In genomic region chr11:60165946-60166345, GRCh38 we compare ENCODE assay signal across 20 cellular contexts. TPM values are rescaled to one million over a fixed set of nuclear protein-coding genes. Genes with fewer than 3 reads are reported as not detected.
A peak's percentile ranks its signal among the peaks of the same experiment; 100 is the strongest.
DNase-seq lines count a peak whose midpoint lies in the region; ATAC-seq, FAIRE-seq and TF ChIP-seq lines count a peak whose summit lies in the region.
"Had no signal": no experiment of that assay in that cellular context is flagged by ENCODE, and none has a peak within 500 bp of the region (broad histone marks: within the 10 kb centered on the region; RNA-seq: fewer than 3 reads in every experiment).

No MANE protein-coding gene starts in this region.

- CTCF ChIA-PET in MCF 10A (lab: Yijun Ruan, JAX), result interaction anchor here (0.7 to 1.2 kb wide), 2 partner anchors 27 to 99 kb away, joined by 3 to 5 read pairs; no protein-coding TSS in a partner anchor
- CTCF ChIA-PET in K562 (lab: Yijun Ruan, JAX; ENCODE audit: low intra/inter-chr PET ratio), result no interaction called here
- CTCF ChIA-PET in endothelial cell of umbilical vein (lab: Charles Lee), result interaction anchor here (0.9 to 1.6 kb wide), 6 partner anchors 10 to 343 kb away, joined by 3 to 12 read pairs (median 4); no protein-coding TSS in a partner anchor

- POLR2A ChIA-PET in MCF 10A (lab: Yijun Ruan, JAX), result interaction anchor here (0.6 to 0.9 kb wide), 2 partner anchors 204 to 550 kb away, joined by 3 read pairs; no protein-coding TSS in a partner anchor
- POLR2A ChIA-PET in K562 (lab: Yijun Ruan, JAX), result interaction anchor here (0.7 to 1.1 kb wide), 2 partner anchors 12 to 16 kb away, joined by 3 read pairs; no protein-coding TSS in a partner anchor
- POLR2A ChIA-PET in endothelial cell of umbilical vein (lab: Charles Lee), result no interaction called here

- no peak for TF ChIP-seq CTCF in MCF 10A (IDR thresholded peaks at IDR 0.05; ENCODE audit: unreplicated experiment)
- TF ChIP-seq CTCF in breast epithelium (IDR thresholded peaks at IDR 0.05), result no peak
- no peak for TF ChIP-seq CTCF in K562 (IDR thresholded peaks at IDR 0.05 in 2 of 3, conservative IDR thresholded peaks at IDR 0.05 in 1 of 3; ENCODE audit: insufficient read depth in 2 of 3, low read depth in 1 of 3, low read length in 3 of 3)
- TF ChIP-seq CTCF in endothelial cell of umbilical vein (IDR thresholded peaks at IDR 0.05; ENCODE audit: extremely low read depth in 1 of 2, insufficient read depth in 1 of 2, low read depth in 1 of 2, low read length in 2 of 2), result no peak

- BruUV-seq in MCF 10A (replicated peaks; lab: Mats Ljungman, UMichigan) (no TSS peak), K562 (replicated peaks; lab: Mats Ljungman, UMichigan) (no TSS peak), endothelial cell of umbilical vein (replicated peaks; lab: Mats Ljungman, UMichigan) (no TSS peak)

- H3K9ac ChIP-seq in K562 (ENCODE audit: insufficient read depth in 1 of 2, low read depth in 2 of 2, low read length in 2 of 2), result no peak overlapping the region
- peak overlapping the region; percentile 39 for H3K9ac ChIP-seq in endothelial cell of umbilical vein (replicated peaks; ENCODE audit: extremely low read depth, insufficient read depth, low read length)
- H3K9ac ChIP-seq: BLaER1 had no signal

- in situ Hi-C loops in K562 (cut with MboI), result no loop called here

- no peak for TF ChIP-seq EP300 in K562 (IDR thresholded peaks at IDR 0.05; ENCODE audit: low read length)

- H4K20me1 ChIP-seq in K562 (replicated peaks; ENCODE audit: control insufficient read depth, insufficient read depth, low read length) (no peaks in the 10 kb centered on the region), endothelial cell of umbilical vein (replicated peaks; ENCODE audit: control insufficient read depth, extremely low read depth, insufficient read depth, low read length) (no peaks in the 10 kb centered on the region)
- H4K20me1 ChIP-seq: BLaER1 had no signal

- H3K4me2 ChIP-seq in K562 (ENCODE audit: insufficient read depth, low read length), result no peak overlapping the region
- H3K4me2 ChIP-seq in endothelial cell of umbilical vein (ENCODE audit: insufficient read depth, low read length), result peak overlapping the region; percentile 13
- H3K4me2 ChIP-seq: BLaER1 had no signal

- DNase-seq in MCF 10A (ENCODE audit: unreplicated experiment) (peak; percentile 15), breast epithelium (ENCODE audit: low spot score in 2 of 2) (no peak), K562 (ENCODE audit: extremely low read depth in 1 of 4, low spot score in 3 of 4) (no peak), endothelial cell of umbilical vein (ENCODE audit: low read depth, low spot score) (no peak), left ventricle myocardium superior (no peak)
- DNase-seq: 8988T; CD4-positive, alpha-beta memory T cell; DMS153; DMS79; GOT3; H9 had no signal

- peak overlapping the region; percentile 18; the same call in 1 of the 2 replicates for H2AFZ ChIP-seq in K562 (ENCODE audit: low read depth, low read length)
- no peak overlapping the region for H2AFZ ChIP-seq in endothelial cell of umbilical vein (ENCODE audit: low read depth, low read length)

- no peak for FAIRE-seq in K562 (lab: Jason Lieb, UNC)
- FAIRE-seq in endothelial cell of umbilical vein (lab: Jason Lieb, UNC), result no peak
- FAIRE-seq: GM12878 had no signal

- H3K27ac ChIP-seq in breast epithelium (no peak overlapping the region), K562 (ENCODE audit: extremely low read depth, low read depth, low read length) (no peak overlapping the region), endothelial cell of umbilical vein (ENCODE audit: insufficient read depth, low read depth, low read length) (peak overlapping the region; percentile 75)
- H3K27ac ChIP-seq: BLaER1 had no signal

- no peak for TF ChIP-seq POLR2A in breast epithelium (IDR thresholded peaks at IDR 0.05)
- no peak for TF ChIP-seq POLR2A in K562 (conservative IDR thresholded peaks at IDR 0.05)
- TF ChIP-seq POLR2A in endothelial cell of umbilical vein (IDR thresholded peaks at IDR 0.05; ENCODE audit: low read depth, low read length), result no peak

- no peaks in the 10 kb centered on the region for H3K27me3 Mint-ChIP-seq in MCF 10A (ENCODE audit: insufficient read depth, unreplicated experiment)

- H3K79me2 ChIP-seq in K562 (ENCODE audit: control insufficient read depth, insufficient read depth, low read length) (no peaks in the 10 kb centered on the region), endothelial cell of umbilical vein (ENCODE audit: control insufficient read depth, insufficient read depth, low read length) (no peaks in the 10 kb centered on the region)

- dilution Hi-C loops in endothelial cell of umbilical vein (cut with MboI; ENCODE audit: extremely low pct_ligation_motif_present, low sequenced_read_pairs), result no loop called here

- H3K4me3 Mint-ChIP-seq in MCF 10A (ENCODE audit: unreplicated experiment), result no peak overlapping the region
- H3K4me3 Mint-ChIP-seq: CD14-positive monocyte; CD4-positive, alpha-beta memory T cell; H9 had no signal

- H3K27me3 ChIP-seq in breast epithelium, result no peaks in the 10 kb centered on the region
- H3K27me3 ChIP-seq in K562 (ENCODE audit: control insufficient read depth in 2 of 2, insufficient read depth in 2 of 2, low read length in 2 of 2), result no peaks in the 10 kb centered on the region
- H3K27me3 ChIP-seq in endothelial cell of umbilical vein (ENCODE audit: control insufficient read depth in 2 of 2, insufficient read depth in 2 of 2, low read length in 2 of 2), result no peaks in the 10 kb centered on the region
- H3K27me3 ChIP-seq: BLaER1 had no signal

- H3K4me1 Mint-ChIP-seq in MCF 10A (ENCODE audit: insufficient read depth, unreplicated experiment), result peaks cover 22% of the 10 kb centered on the region
- H3K4me1 Mint-ChIP-seq: H9 had no signal

- H3K9me3 ChIP-seq in breast epithelium, result peaks cover 0 to 22% of the 10 kb centered on the region in 2 donors
- peaks cover 12% of the 10 kb centered on the region for H3K9me3 ChIP-seq in K562 (replicated peaks; ENCODE audit: control insufficient read depth, insufficient read depth, low read depth, low read length)
- no peaks in the 10 kb centered on the region for H3K9me3 ChIP-seq in endothelial cell of umbilical vein (replicated peaks; ENCODE audit: control insufficient read depth, insufficient read depth, low read length)

- H3K4me1 ChIP-seq in breast epithelium, result no peaks in the 10 kb centered on the region
- no peaks in the 10 kb centered on the region; a peak in 1 of 5 replicates for H3K4me1 ChIP-seq in K562 (replicated peaks in 1 of 2; ENCODE audit: control insufficient read depth in 2 of 2, insufficient read depth in 2 of 2, low read length in 2 of 2)
- H3K4me1 ChIP-seq in endothelial cell of umbilical vein (ENCODE audit: control insufficient read depth, extremely low read depth, insufficient read depth, low read length), result peaks cover 52% of the 10 kb centered on the region

- intact Hi-C loops in MCF 10A (cut with micrococcal nuclease), result loop anchor here (10.0 kb wide), 1 partner anchor 411 kb away; the partner anchor contains the start of gene STX3
- intact Hi-C loops in breast epithelium (cut with DNase I; ENCODE audit: low total_unique reads), result no loop called here
- intact Hi-C loops in K562 (cut with micrococcal nuclease), result no loop called here
- intact Hi-C loops in endothelial cell of umbilical vein (cut with micrococcal nuclease), result loop anchor here (1.0 kb wide), 1 partner anchor 412 kb away; no protein-coding TSS in a partner anchor
- intact Hi-C loops in left ventricle myocardium superior (cut with micrococcal nuclease), result no loop called here

- TF ChIP-seq RAD21 in K562 (CRISPR knock-in tag; conservative IDR thresholded peaks at IDR 0.05 in 1 of 2, IDR thresholded peaks at IDR 0.05 in 1 of 2), result no peak

- H3K27ac Mint-ChIP-seq in MCF 10A (ENCODE audit: low read depth, unreplicated experiment), result no peak overlapping the region
- H3K27ac Mint-ChIP-seq: CD4-positive, alpha-beta memory T cell; H9 had no signal

- H3K4me3 ChIP-seq in breast epithelium (no peak overlapping the region), K562 (no peak overlapping the region), endothelial cell of umbilical vein (replicated peaks in 1 of 3; ENCODE audit: insufficient read depth in 1 of 3, low read depth in 1 of 3, low read length in 3 of 3) (no peak overlapping the region)
- H3K4me3 ChIP-seq: BLaER1, GM12878 had no signal

- no peaks in the 10 kb centered on the region for H3K9me3 Mint-ChIP-seq in MCF 10A (ENCODE audit: unreplicated experiment)

- ATAC-seq in K562 (no peak), left ventricle myocardium superior (no peak), HG03571 (IDR thresholded peaks at IDR 0.05; ENCODE audit: unreplicated experiment) (no peak), SK-N-SH treated with all-trans-retinoic acid at 6 μM for 48 hours (no peak)

- H3K9me1 ChIP-seq in K562 (ENCODE audit: control insufficient read depth, insufficient read depth, low read length) (no peaks in the 10 kb centered on the region), endothelial cell of umbilical vein (replicated peaks; ENCODE audit: control insufficient read depth, extremely low read depth, insufficient read depth, low read length) (no peaks in the 10 kb centered on the region)

- no peaks in the 10 kb centered on the region for H3K36me3 ChIP-seq in breast epithelium
- H3K36me3 ChIP-seq in K562 (ENCODE audit: control insufficient read depth, insufficient read depth, low read length), result no peaks in the 10 kb centered on the region
- no peaks in the 10 kb centered on the region for H3K36me3 ChIP-seq in endothelial cell of umbilical vein (ENCODE audit: control insufficient read depth in 2 of 2, extremely low read depth in 1 of 2, insufficient read depth in 2 of 2, low read length in 2 of 2)
- H3K36me3 ChIP-seq: BLaER1 had no signal

- peaks cover 5% of the 10 kb centered on the region for H3K36me3 Mint-ChIP-seq in MCF 10A (ENCODE audit: insufficient read depth, unreplicated experiment)
- H3K36me3 Mint-ChIP-seq: CD4-positive, alpha-beta memory T cell had no signal

RNA-seq across cellular contexts. Expression of gene MS4A6A, which starts 16.9 kb away (rescaled TPM):
- not detected in 2 replicates for total RNA-seq in MCF 10A (2022)
- total RNA-seq in breast epithelium, result 100 to 1,000 TPM in 1 of 3 donors, 10 to 100 TPM in 2; 35.1 to 341 (median 68.9) TPM
- total RNA-seq in K562 (2011; cell fraction: chromatin; rRNA removed; ENCODE audit: low replicate concordance), result 0.35 TPM in 1 of 2 replicates, not detected in the other
- 0.33 and 0.53 TPM in 2 replicates for total RNA-seq in K562 (2011; cell fraction: nucleolus; rRNA removed)
- not detected in 2 replicates for total RNA-seq in K562 (2011; cell fraction: nucleoplasm; rRNA removed)
- 1.7 and 2.0 TPM in 2 replicates for total RNA-seq in K562 (2014; rRNA removed)
- total RNA-seq in K562 (2014; rRNA removed; fragmentation: Illumina TruSeq; extraction: Trizol), result 3.3 and 3.4 TPM in 2 replicates
- 9.1 and 9.5 TPM in 2 replicates for total RNA-seq in K562 (2015; rRNA removed; fragmentation: Illumina TruSeq; extraction: Trizol)
- 1.7 and 3.4 TPM in 2 replicates for total RNA-seq in K562 (2021)
- 0.57 and 25.1 TPM in 2 replicates for polyA plus RNA-seq in K562 (2011; rRNA removed)
- polyA plus RNA-seq in K562 (2011; cell fraction: cytosol; rRNA removed), result 0.06 and 11.1 TPM in 2 replicates
- polyA plus RNA-seq in K562 (2011; cell fraction: nucleus; rRNA removed), result 0.13 and 26.4 TPM in 2 replicates
- polyA plus RNA-seq in K562 (2012), result 1.9 and 7.6 TPM in 2 replicates
- polyA plus RNA-seq in K562 (2014; fragmentation: Illumina TruSeq; extraction: Trizol), result 4.3 and 5.6 TPM in 2 replicates
- polyA plus RNA-seq in K562 (2014; fragmentation: Nextera tagmentation; extraction: Ambion mirVana), result 1 to 10 TPM; 5.5 to 5.8 TPM
- 4.2 and 4.7 TPM in 2 replicates for polyA plus RNA-seq in K562 (2014; rRNA removed)
- polyA minus RNA-seq in K562 (2011; rRNA and poly(A)+ RNA removed), result 12.9 TPM in 1 of 2 replicates, not detected in the other
- polyA minus RNA-seq in K562 (2011; cell fraction: cytosol; rRNA and poly(A)+ RNA removed), result 5.4 TPM in 1 of 2 replicates, not detected in the other
- 16.8 TPM in 1 of 2 replicates, not detected in the other for polyA minus RNA-seq in K562 (2011; cell fraction: nucleus; rRNA and poly(A)+ RNA removed)
- total RNA-seq in endothelial cell of umbilical vein, result 2.7 and 2.9 TPM in 2 replicates
- polyA plus RNA-seq in endothelial cell of umbilical vein, result 4.8 and 5.0 TPM in 2 replicates
- polyA plus RNA-seq in endothelial cell of umbilical vein (2011; cell fraction: cytosol; rRNA removed), result 3.4 and 4.2 TPM in 2 replicates
- 7.7 and 8.5 TPM in 2 replicates for polyA plus RNA-seq in endothelial cell of umbilical vein (2011; cell fraction: nucleus; rRNA removed)
- polyA plus RNA-seq in endothelial cell of umbilical vein (2012), result 5.8 and 86.9 TPM in 2 replicates
- polyA minus RNA-seq in endothelial cell of umbilical vein, result 4.1 and 6.6 TPM in 2 replicates
- not detected for polyA minus RNA-seq in endothelial cell of umbilical vein (2011; cell fraction: cytosol; rRNA and poly(A)+ RNA removed)
- 2.4 and 7.1 TPM in 2 replicates for polyA minus RNA-seq in endothelial cell of umbilical vein (2011; cell fraction: nucleus; rRNA and poly(A)+ RNA removed)
- total RNA-seq in left ventricle myocardium superior, result 49.3 TPM
- total RNA-seq: A673, G401, H9, HT-29 had no signal
- polyA plus RNA-seq: AG04450 had no signal

Comparison
In these comparisons a context has a peak if more than half of its experiments do, and no peak if none do; other contexts are left out.
1. intact Hi-C loops: an anchor here in MCF 10A (10.0 kb wide) and endothelial cell of umbilical vein (1.0 kb wide); none called in breast epithelium, K562 and left ventricle myocardium superior.